16 cellular contexts compared by ENCODE assay signal in genomic region chr15:64235552-64235951, GRCh38.
"Had no signal": no experiment of that assay in that cellular context is flagged by ENCODE, and none has a peak within 500 bp of the region (broad histone marks: within the 10 kb centered on the region; RNA-seq: fewer than 3 reads in every experiment).

No MANE protein-coding gene starts in this region.

- H3K4me3 Mint-ChIP-seq: naive thymus-derived CD8-positive, alpha-beta T cell had no signal

- H3K27me3 ChIP-seq: gastrocnemius medialis, heart right ventricle, neutrophil, right atrium auricular region had no signal

- H3K27me3 Mint-ChIP-seq: naive thymus-derived CD8-positive, alpha-beta T cell had no signal

- H3K9me3 Mint-ChIP-seq: naive thymus-derived CD8-positive, alpha-beta T cell had no signal

- H3K36me3 ChIP-seq: gastrocnemius medialis, heart right ventricle, neutrophil, right atrium auricular region had no signal

- H3K4me1 ChIP-seq: gastrocnemius medialis, right atrium auricular region had no signal

- ATAC-seq: esophagus mucosa; gastrocnemius medialis; heart right ventricle; mucosa of descending colon; naive thymus-derived CD8-positive, alpha-beta T cell had no signal

- H3K4me3 ChIP-seq: coronary artery, gastrocnemius medialis, heart right ventricle, mucosa of descending colon, right atrium auricular region had no signal

- H3K27ac Mint-ChIP-seq: naive thymus-derived CD8-positive, alpha-beta T cell had no signal

- DNase-seq: effector CD4-positive, alpha-beta T cell; gastrocnemius medialis; heart right ventricle; hypothalamus; kidney glomerular epithelial cell; mammary epithelial cell; mucosa of descending colon; naive thymus-derived CD8-positive, alpha-beta T cell; posterior cingulate gyrus; small intestine; stimulated activated CD4-positive, alpha-beta T cell treated with anti-CD3 and anti-CD28 coated beads, Interleukin-2, amount 100 ng/mL, for 48 hours; stimulated activated naive CD4-positive, alpha-beta T cell treated with Interleukin-2 at 50 U/mL for 16 hours had no signal

- H3K27ac ChIP-seq: coronary artery, gastrocnemius medialis, heart right ventricle, neutrophil, right atrium auricular region had no signal
